Comparison of ENCODE assay signal across 32 cellular contexts in genomic region chr2:101493074-101493473, GRCh38. TPM values are rescaled to one million over a fixed set of nuclear protein-coding genes. Genes with fewer than 3 reads are reported as not detected.
"Had no signal": no experiment of that assay in that cellular context is flagged by ENCODE, and none has a peak within 500 bp of the region (broad histone marks: within the 10 kb centered on the region; RNA-seq: fewer than 3 reads in every experiment).

No MANE protein-coding gene starts in this region.

- H3K4me1 ChIP-seq: ascending aorta, Peyer's patch, SJSA1 had no signal

- H3K4me3 Mint-ChIP-seq: activated B cell treated with CpG ODN at 0.5 μM for 24 hours; activated CD4-positive, alpha-beta memory T cell treated with anti-CD3 and anti-CD28 coated beads for 36 hours; activated CD8-positive, alpha-beta memory T cell treated with anti-CD3 and anti-CD28 coated beads, Interleukin-2, amount 10 ng/mL, durations not matched to agents 7 days and 5 days; activated naive CD4-positive, alpha-beta T cell treated with anti-CD3 and anti-CD28 coated beads, Interleukin-2, amount 10 ng/mL, durations not matched to agents 7 days and 5 days; activated naive CD8-positive, alpha-beta T cell; activated naive CD8-positive, alpha-beta T cell treated with anti-CD3 and anti-CD28 coated beads, Interleukin-2, amount 50 U/mL, for 24 hours; central memory CD8-positive, alpha-beta T cell; T-helper 1 cell treated with Interleukin-12 subunit alpha and Interleukin-12 subunit beta and Interleukin-4 antibody, amounts not matched to agents 30 μg/mL and 1 μg/mL, for 36 hours; T-helper 2 cell treated with Interferon-gamma antibody and Interleukin-4, amounts not matched to agents 5 μg/mL and 100 μg/mL, for 36 hours had no signal

- H3K27ac ChIP-seq: ascending aorta, cardiac muscle cell, KMS-11, Peyer's patch, SJSA1 had no signal

- DNase-seq: activated B cell treated with CpG ODN at 0.5 μM for 24 hours; activated CD4-positive, alpha-beta memory T cell treated with anti-CD3 and anti-CD28 coated beads for 36 hours; activated CD4-positive, alpha-beta T cell treated with anti-CD3 and anti-CD28 coated beads for 4 hours; activated CD4-positive, alpha-beta T cell treated with anti-CD3 and anti-CD28 coated beads, Interleukin-2, amount 50 U/mL, for 1 hour; activated CD4-positive, CD25-positive, alpha-beta regulatory T cell treated with anti-CD3 and anti-CD28 coated beads, Interleukin-2, amount 50 U/mL, for 72 hours; activated CD8-positive, alpha-beta memory T cell treated with anti-CD3 and anti-CD28 coated beads, Interleukin-2, amount 10 ng/mL, durations not matched to agents 7 days and 5 days; activated CD8-positive, alpha-beta memory T cell treated with anti-CD3 and anti-CD28 coated beads, Interleukin-2, amount 50 U/mL, for 48 hours; activated effector memory CD4-positive, alpha-beta T cell treated with Interleukin-2 at 50 U/mL for 16 hours; activated naive CD4-positive, alpha-beta T cell treated with anti-CD3 and anti-CD28 coated beads, Interleukin-2, amount 10 ng/mL, durations not matched to agents 7 days and 5 days; activated naive CD8-positive, alpha-beta T cell treated with anti-CD3 and anti-CD28 coated beads, Interleukin-2, amount 50 U/mL, for 24 hours; activated T-cell treated with anti-CD3 and anti-CD28 coated beads, Interleukin-2, amount 50 U/mL, for 48 hours; amygdala; MM.1S; MV-4-11; NCI-H1092; NCI-H1436 treated with DMSO at 0.1 percent for 48 hours; NCI-H1694 treated with DMSO at 0.1 percent for 48 hours; NCI-H2029; NCI-H345; NCI-H524 treated with DMSO at 0.1 percent for 48 hours; Peyer's patch; RPMI8226; SHP77 treated with DMSO at 0.1 percent for 48 hours; SK-N-SH had no signal

- H3K27ac Mint-ChIP-seq: activated B cell treated with CpG ODN at 0.5 μM for 24 hours; activated CD4-positive, alpha-beta memory T cell treated with anti-CD3 and anti-CD28 coated beads for 36 hours; activated CD8-positive, alpha-beta memory T cell treated with anti-CD3 and anti-CD28 coated beads, Interleukin-2, amount 10 ng/mL, durations not matched to agents 7 days and 5 days; activated naive CD4-positive, alpha-beta T cell treated with anti-CD3 and anti-CD28 coated beads, Interleukin-2, amount 10 ng/mL, durations not matched to agents 7 days and 5 days; activated naive CD8-positive, alpha-beta T cell; activated naive CD8-positive, alpha-beta T cell treated with anti-CD3 and anti-CD28 coated beads, Interleukin-2, amount 50 U/mL, for 24 hours; T-helper 1 cell treated with Interleukin-12 subunit alpha and Interleukin-12 subunit beta and Interleukin-4 antibody, amounts not matched to agents 30 μg/mL and 1 μg/mL, for 36 hours; T-helper 2 cell treated with Interferon-gamma antibody and Interleukin-4, amounts not matched to agents 5 μg/mL and 100 μg/mL, for 36 hours had no signal

- H3K9me3 Mint-ChIP-seq: activated B cell treated with CpG ODN at 0.5 μM for 24 hours; activated naive CD4-positive, alpha-beta T cell treated with anti-CD3 and anti-CD28 coated beads, Interleukin-2, amount 10 ng/mL, durations not matched to agents 7 days and 5 days; activated naive CD8-positive, alpha-beta T cell treated with anti-CD3 and anti-CD28 coated beads, Interleukin-2, amount 50 U/mL, for 24 hours; central memory CD8-positive, alpha-beta T cell; T-helper 1 cell treated with Interleukin-12 subunit alpha and Interleukin-12 subunit beta and Interleukin-4 antibody, amounts not matched to agents 30 μg/mL and 1 μg/mL, for 36 hours; T-helper 2 cell treated with Interferon-gamma antibody and Interleukin-4, amounts not matched to agents 5 μg/mL and 100 μg/mL, for 36 hours had no signal

- H3K36me3 ChIP-seq: ascending aorta, cardiac muscle cell, Peyer's patch, SJSA1 had no signal

- H3K36me3 Mint-ChIP-seq: activated CD4-positive, alpha-beta memory T cell treated with anti-CD3 and anti-CD28 coated beads for 36 hours; activated naive CD4-positive, alpha-beta T cell treated with anti-CD3 and anti-CD28 coated beads, Interleukin-2, amount 10 ng/mL, durations not matched to agents 7 days and 5 days; activated naive CD8-positive, alpha-beta T cell had no signal

- H3K4me2 ChIP-seq: KMS-11, SK-N-SH had no signal

- H3K4me1 Mint-ChIP-seq: activated B cell treated with CpG ODN at 0.5 μM for 24 hours; activated CD8-positive, alpha-beta memory T cell treated with anti-CD3 and anti-CD28 coated beads, Interleukin-2, amount 10 ng/mL, durations not matched to agents 7 days and 5 days; activated naive CD4-positive, alpha-beta T cell treated with anti-CD3 and anti-CD28 coated beads, Interleukin-2, amount 10 ng/mL, durations not matched to agents 7 days and 5 days; activated naive CD8-positive, alpha-beta T cell treated with anti-CD3 and anti-CD28 coated beads, Interleukin-2, amount 50 U/mL, for 24 hours; central memory CD8-positive, alpha-beta T cell had no signal

- H3K9ac ChIP-seq: KMS-11, SK-N-SH had no signal

- H3K27me3 Mint-ChIP-seq: activated CD4-positive, alpha-beta memory T cell treated with anti-CD3 and anti-CD28 coated beads for 36 hours; activated CD8-positive, alpha-beta memory T cell treated with anti-CD3 and anti-CD28 coated beads, Interleukin-2, amount 10 ng/mL, durations not matched to agents 7 days and 5 days; activated naive CD4-positive, alpha-beta T cell treated with anti-CD3 and anti-CD28 coated beads, Interleukin-2, amount 10 ng/mL, durations not matched to agents 7 days and 5 days; activated naive CD8-positive, alpha-beta T cell; activated naive CD8-positive, alpha-beta T cell treated with anti-CD3 and anti-CD28 coated beads, Interleukin-2, amount 50 U/mL, for 24 hours had no signal

- H3K4me3 ChIP-seq: ascending aorta, cardiac muscle cell, Peyer's patch, SJSA1 had no signal

- H3K27me3 ChIP-seq: ascending aorta, cardiac muscle cell, Peyer's patch, SJSA1 had no signal

- H3K9me3 ChIP-seq: ascending aorta, Peyer's patch, SJSA1, SK-N-SH had no signal

RNA-seq across cellular contexts. Expression of gene RFX8, which starts 18.2 kb away (rescaled TPM):
- total RNA-seq: activated B cell treated with CpG ODN at 0.5 μM for 24 hours, ascending aorta, Peyer's patch had no signal
